In the genomic region with DNA sequence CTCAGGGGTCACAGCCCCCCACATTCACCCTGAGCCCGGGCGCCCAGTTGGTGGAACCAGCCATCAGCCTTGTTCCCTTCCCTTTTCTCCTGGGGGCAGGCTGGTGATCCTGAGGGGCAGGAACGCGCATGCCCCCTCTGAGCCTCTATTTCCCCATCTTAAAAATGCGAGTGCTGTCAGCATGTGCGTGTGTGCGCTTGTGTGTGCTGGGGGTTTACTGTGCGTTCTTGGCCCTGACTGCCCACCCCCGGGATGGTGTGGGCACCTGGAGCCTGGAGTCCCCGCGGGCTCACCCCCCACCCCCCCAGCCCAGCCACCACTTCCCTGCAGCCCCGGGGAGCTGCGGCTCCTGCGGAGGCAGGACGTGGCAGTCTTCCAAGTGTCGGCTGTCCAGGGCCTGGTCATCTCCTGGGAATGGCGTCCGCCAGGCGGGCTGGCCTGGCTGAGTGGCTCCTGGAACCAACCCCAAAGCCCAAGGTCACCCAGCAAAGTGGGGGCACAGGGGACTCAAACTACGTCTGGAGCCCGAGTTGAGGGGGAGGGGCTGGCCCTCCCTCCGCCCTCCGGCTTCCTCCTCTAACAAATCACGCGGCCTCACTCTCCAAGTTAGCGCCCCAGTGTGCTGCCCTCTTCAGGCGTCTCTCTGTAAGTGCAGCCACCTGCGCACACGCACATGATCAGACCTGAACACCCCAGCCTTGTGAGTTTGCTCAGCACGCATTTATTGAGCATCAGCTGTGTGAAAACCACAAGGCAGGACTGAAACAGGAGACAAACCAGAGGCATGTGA, we compare ENCODE assay signal across 9 cellular contexts. TPM values are rescaled to one million over a fixed set of nuclear protein-coding genes. Genes with fewer than 3 reads are reported as not detected.
A peak's percentile ranks its signal among the peaks of the same experiment; 100 is the strongest.
DNase-seq lines count a peak whose midpoint lies in the region; ATAC-seq, FAIRE-seq and TF ChIP-seq lines count a peak whose summit lies in the region.
"Not testable (repeated sequence)": the region's sequence is repeated elsewhere in the genome, so short reads cannot be mapped to it uniquely, and the experiment has no call there.
"Had no signal": no experiment of that assay in that cellular context is flagged by ENCODE, and none has a peak within 500 bp of the region (broad histone marks: within the 10 kb centered on the region; RNA-seq: fewer than 3 reads in every experiment).

No MANE protein-coding gene starts in this region.

- H3K79me2 ChIP-seq in GM12878 (ENCODE audit: control insufficient read depth, insufficient read depth, low read length), result not testable (repeated sequence)

- 54% methylated on average over 5 of the region's 30 CpGs for WGBS in GM12878 (ENCODE audit: insufficient coverage, insufficient replicate concordance, low lambda C conversion rate, missing lambda C conversion rate)

- not testable (repeated sequence) for H3K27me3 ChIP-seq in GM12878 (replicated peaks in 1 of 2; ENCODE audit: control insufficient read depth in 2 of 2, insufficient read depth in 2 of 2, low read length in 1 of 2)

- BruUV-seq in GM12878 (replicated peaks; lab: Mats Ljungman, UMichigan), result not testable (repeated sequence)

- ATAC-seq in GM21529 (IDR thresholded peaks at IDR 0.05; ENCODE audit: unreplicated experiment) (peak; percentile 40), HG03095 (IDR thresholded peaks at IDR 0.05; ENCODE audit: unreplicated experiment) (peak; percentile 40), SK-N-SH treated with all-trans-retinoic acid at 6 μM for 48 hours (peak; percentile 79), GM12878 (peak; percentile 79), left ventricle myocardium superior (peak; percentile 89), omental fat pad (ENCODE audit: low FRiP score) (peak; percentile 92)

- not testable (repeated sequence) for H3K4me2 ChIP-seq in GM12878 (ENCODE audit: control insufficient read depth, insufficient read depth)

- RAD21 ChIA-PET in GM12878 (lab: Charles Lee; ENCODE audit: unreplicated experiment), result not testable (repeated sequence)

- not testable (repeated sequence) for H4K20me1 ChIP-seq in GM12878 (ENCODE audit: control insufficient read depth, insufficient read depth)

- not testable (repeated sequence) for H2AFZ ChIP-seq in GM12878 (ENCODE audit: control insufficient read depth, low read depth, low read length)

- not testable (repeated sequence) for H3K4me1 ChIP-seq in GM12878 (ENCODE audit: control insufficient read depth, insufficient read depth, low read length)

- H3K36me3 ChIP-seq in GM12878 (ENCODE audit: control insufficient read depth in 2 of 2, insufficient read depth in 2 of 2, low read length in 1 of 2), result not testable (repeated sequence)

- DNase-seq in GM18507 (ENCODE audit: extremely low spot score, insufficient read length, low read depth); GM12878 (ENCODE audit: low read depth, low spot score); omental fat pad (ENCODE audit: low spot score); urothelium cell line (ENCODE audit: low spot score): not testable (repeated sequence)
- peak; percentile 29 for DNase-seq in left ventricle myocardium superior

- not testable (repeated sequence) for H3K4me3 ChIP-seq in GM12878

- H3K27ac ChIP-seq in GM12878 (ENCODE audit: control insufficient read depth, insufficient read depth), result not testable (repeated sequence)

- not testable (repeated sequence) for H3K9ac ChIP-seq in GM12878 (ENCODE audit: control insufficient read depth, insufficient read depth, low read length)

- not testable (repeated sequence) for TF ChIP-seq POLR2A in GM12878 (IDR thresholded peaks at IDR 0.05; ENCODE audit: low read depth, low read length)

- intact Hi-C loops in GM12878 (cut with micrococcal nuclease; ENCODE audit: unreplicated experiment); left ventricle myocardium superior (cut with micrococcal nuclease): not testable (repeated sequence)

- not testable (repeated sequence) for TF ChIP-seq EP300 in GM12878 (IDR thresholded peaks at IDR 0.05; ENCODE audit: borderline replicate concordance in 1 of 2, control insufficient read depth in 1 of 2, low read depth in 2 of 2, low read length in 2 of 2)

- H3K9me3 ChIP-seq in GM12878 (replicated peaks; ENCODE audit: control insufficient read depth, insufficient read depth, low read length), result not testable (repeated sequence)

- FAIRE-seq in GM18507 (lab: Jason Lieb, UNC) (peak; percentile 98), GM12878 (lab: Jason Lieb, UNC) (peak; percentile 96), urothelium cell line (lab: Jason Lieb, UNC) (peak; percentile 97)

- POLR2A ChIA-PET in GM12878 (lab: Charles Lee), result not testable (repeated sequence)

- in situ Hi-C loops in GM12878 (cut with MboI), result not testable (repeated sequence)

- SMC1A ChIA-PET in GM12878 (lab: Charles Lee; ENCODE audit: uncharacterized antibody, unreplicated experiment), result not testable (repeated sequence)

- TF ChIP-seq CTCF in GM12878 (IDR thresholded peaks at IDR 0.05 in 2 of 3, conservative IDR thresholded peaks at IDR 0.05 in 1 of 3; ENCODE audit: control insufficient read depth in 2 of 3, extremely low read depth in 1 of 3, insufficient read depth in 1 of 3, low read depth in 3 of 3, low read length in 3 of 3); omental fat pad (IDR thresholded peaks at IDR 0.05): not testable (repeated sequence)

- not testable (repeated sequence) for TF ChIP-seq RAD21 in GM12878 (IDR thresholded peaks at IDR 0.05; ENCODE audit: insufficient read depth, low read depth, low read length)

- CTCF ChIA-PET in GM12878 (lab: Yijun Ruan, JAX), result not testable (repeated sequence)

RNA-seq across cellular contexts. Expression of a gene that starts 14.2 kb away (rescaled TPM):
- total RNA-seq in GM12878 (2013; cell fraction: nucleolus; rRNA removed), result 194 and 200 TPM in 2 replicates
- total RNA-seq in GM12878 (2014; rRNA removed) (18.7 and 21.2 TPM in 2 replicates), GM12878 (2014; rRNA removed; fragmentation: Illumina TruSeq; extraction: Trizol) (35.1 and 37.3 TPM in 2 replicates), GM12878 (2021) (29.3 and 32.4 TPM in 2 replicates), left ventricle myocardium superior (1.0 TPM), omental fat pad (1 to 10 TPM; 1.1 to 4.1 (median 2.8) TPM)
- polyA plus RNA-seq in GM12878 (2011; ENCODE audit: low read depth), result 12.7 TPM
- polyA plus RNA-seq in GM12878 (2011; rRNA removed) (5.5 and 7.5 TPM in 2 replicates), GM12878 (2014; fragmentation: Illumina TruSeq; extraction: Trizol) (5.6 and 24.6 TPM in 2 replicates), GM12878 (2014; fragmentation: Nextera tagmentation; extraction: Ambion mirVana) (1 to 10 TPM; 1.5 to 1.9 TPM), GM12878 (2014; rRNA removed) (52.0 and 63.2 TPM in 2 replicates), GM12878 (2016; fragmentation: Nextera tagmentation; extraction: Ambion mirVana) (1 to 10 TPM; 2.8 TPM)
- polyA plus RNA-seq in GM12878 (2011; cell fraction: cytosol; rRNA removed), result 4.3 and 5.9 TPM in 2 replicates
- polyA plus RNA-seq in GM12878 (2011; cell fraction: nucleus; rRNA removed), result 18.7 and 26.5 TPM in 2 replicates
- 18.3 and 26.2 TPM in 2 replicates for polyA plus RNA-seq in GM12878 (2012)
- polyA minus RNA-seq in GM12878 (2011; rRNA and poly(A)+ RNA removed), result 8.1 and 14.8 TPM in 2 replicates
- polyA minus RNA-seq in GM12878 (2011; cell fraction: cytosol; rRNA and poly(A)+ RNA removed), result 2.4 and 2.9 TPM in 2 replicates
- 14.4 and 35.1 TPM in 2 replicates for polyA minus RNA-seq in GM12878 (2011; cell fraction: nucleus; rRNA and poly(A)+ RNA removed)
- polyA plus RNA-seq: BJ had no signal

Comparison
In these comparisons a context has a peak if more than half of its experiments do, and no peak if none do; other contexts are left out.
1. ATAC-seq: peak in every context shown above with its lines; median percentile 92 in omental fat pad; 89 in left ventricle myocardium superior; 79 in SK-N-SH treated with all-trans-retinoic acid at 6 μM for 48 hours; 79 in GM12878; 40 in GM21529; 40 in HG03095.